Comparison of ENCODE assay signal across 13 cellular contexts in genomic region chr1:54294846-54295245, GRCh38.
DNase-seq lines count a peak whose midpoint lies in the region; ATAC-seq and TF ChIP-seq lines count a peak whose summit lies in the region.
"Had no signal": no experiment of that assay in that cellular context is flagged by ENCODE, and none has a peak within 500 bp of the region (broad histone marks: within the 10 kb centered on the region; RNA-seq: fewer than 3 reads in every experiment).

No MANE protein-coding gene starts in this region.

- H3K27ac ChIP-seq in WERI-Rb-1 (peak overlapping the region; percentile 66; the same call in 1 of the 2 replicates), hepatocyte (no peak overlapping the region)

- H3K27me3 ChIP-seq in WERI-Rb-1 (ENCODE audit: insufficient read depth, low read depth, severe bottlenecking) (no peaks in the 10 kb centered on the region), hepatocyte (no peaks in the 10 kb centered on the region)
- H3K27me3 ChIP-seq: adrenal gland had no signal

- 61% methylated on average over 5 of the region's 5 CpGs for WGBS in hepatocyte (ENCODE audit: low lambda C conversion rate, missing lambda C conversion rate)

- H3K4me3 ChIP-seq in WERI-Rb-1 (ENCODE audit: low read depth, low read length) (no peak overlapping the region), hepatocyte (no peak overlapping the region)
- H3K4me3 ChIP-seq: adrenal gland had no signal

- H3K36me3 ChIP-seq in WERI-Rb-1 = peaks cover 28% of the 10 kb centered on the region
- H3K36me3 ChIP-seq in hepatocyte (replicated peaks; ENCODE audit: insufficient read depth, low read depth) = no peaks in the 10 kb centered on the region
- H3K36me3 ChIP-seq: adrenal gland had no signal

- peak overlapping the region; percentile 71 for H3K27ac Mint-ChIP-seq in stimulated activated effector memory CD8-positive, alpha-beta T cell treated with anti-CD3 and anti-CD28 coated beads, Interleukin-12 subunit alpha, Interleukin-12 subunit beta, amount 100 ng/mL, for 72 hours

- H3K9me3 ChIP-seq in WERI-Rb-1 (ENCODE audit: severe bottlenecking) (no peaks in the 10 kb centered on the region), hepatocyte (ENCODE audit: low read depth) (no peaks in the 10 kb centered on the region)
- H3K9me3 ChIP-seq: adrenal gland had no signal

- peaks cover 85% of the 10 kb centered on the region for H4K20me1 ChIP-seq in hepatocyte (ENCODE audit: insufficient read depth, poor library complexity, severe bottlenecking)

- H3K4me1 ChIP-seq in hepatocyte (ENCODE audit: insufficient read depth) = peaks cover 65% of the 10 kb centered on the region

- no peak overlapping the region for H3K4me2 ChIP-seq in hepatocyte

- no peaks in the 10 kb centered on the region for H3K9me2 ChIP-seq in hepatocyte (replicated peaks; ENCODE audit: insufficient read depth)

- H3K4me3 Mint-ChIP-seq in stimulated activated effector memory CD8-positive, alpha-beta T cell treated with anti-CD3 and anti-CD28 coated beads, Interleukin-12 subunit alpha, Interleukin-12 subunit beta, amount 100 ng/mL, for 72 hours = no peak overlapping the region
- H3K4me3 Mint-ChIP-seq: CD14-positive monocyte had no signal

- peaks cover 92% of the 10 kb centered on the region for H3K79me2 ChIP-seq in hepatocyte

- H3K9me3 Mint-ChIP-seq in stimulated activated effector memory CD8-positive, alpha-beta T cell treated with anti-CD3 and anti-CD28 coated beads, Interleukin-12 subunit alpha, Interleukin-12 subunit beta, amount 100 ng/mL, for 72 hours = no peaks in the 10 kb centered on the region
- H3K9me3 Mint-ChIP-seq: CD14-positive monocyte had no signal

- no peak for TF ChIP-seq CTCF in WERI-Rb-1 (IDR thresholded peaks at IDR 0.05; ENCODE audit: low read depth, low read length)
- TF ChIP-seq CTCF in hepatocyte (IDR thresholded peaks at IDR 0.05; ENCODE audit: poor library complexity) = no peak

- H3K36me3 Mint-ChIP-seq in stimulated activated effector memory CD8-positive, alpha-beta T cell treated with anti-CD3 and anti-CD28 coated beads, Interleukin-12 subunit alpha, Interleukin-12 subunit beta, amount 100 ng/mL, for 72 hours = no peaks in the 10 kb centered on the region

- DNase-seq in Daoy (ENCODE audit: low read depth) = peak; percentile 44
- DNase-seq in WERI-Rb-1 = no peak
- DNase-seq in glomerular visceral epithelial cell (ENCODE audit: extremely low spot score) = peak; percentile 17
- DNase-seq in stimulated activated effector memory CD8-positive, alpha-beta T cell treated with anti-CD3 and anti-CD28 coated beads, Interleukin-12 subunit alpha, Interleukin-12 subunit beta, amount 100 ng/mL, for 72 hours (ENCODE audit: low spot score in 2 of 2) = no peak
- DNase-seq in COLO668 (lab: John Stamatoyannopoulos, UW; ENCODE audit: unreplicated experiment) = no peak
- no peak for DNase-seq in NCI-H2227 (lab: John Stamatoyannopoulos, UW; ENCODE audit: unreplicated experiment)
- no peak for DNase-seq in hepatocyte (ENCODE audit: low spot score)
- DNase-seq: adrenal gland, GOT3, KG1, NCI-H1105 treated with DMSO at 0.1 percent for 48 hours, SHP77 had no signal

- peaks cover 87% of the 10 kb centered on the region for H3K4me1 Mint-ChIP-seq in stimulated activated effector memory CD8-positive, alpha-beta T cell treated with anti-CD3 and anti-CD28 coated beads, Interleukin-12 subunit alpha, Interleukin-12 subunit beta, amount 100 ng/mL, for 72 hours

- H2AFZ ChIP-seq in hepatocyte = no peak overlapping the region

- no peak for ATAC-seq in stimulated activated effector memory CD8-positive, alpha-beta T cell treated with anti-CD3 and anti-CD28 coated beads, Interleukin-12 subunit alpha, Interleukin-12 subunit beta, amount 100 ng/mL, for 72 hours

Comparison
In these comparisons a context has a peak if more than half of its experiments do, and no peak if none do; other contexts are left out.
1. DNase-seq: peak in Daoy (single experiment) and glomerular visceral epithelial cell (single experiment); none in WERI-Rb-1 (single experiment), stimulated activated effector memory CD8-positive, alpha-beta T cell treated with anti-CD3 and anti-CD28 coated beads, Interleukin-12 subunit alpha, Interleukin-12 subunit beta, amount 100 ng/mL, for 72 hours (0 of 2), COLO668 (single experiment), NCI-H2227 (single experiment) and hepatocyte (single experiment).